2 cellular contexts compared by ENCODE assay signal in genomic region chr13:50425772-50426171, GRCh38.
TF ChIP-seq lines count a peak whose summit lies in the region.

No MANE protein-coding gene starts in this region.

TF ChIP-seq in IMR-90, 13 proteins besides CTCF, POLR2A, EP300 and RAD21:
- TF ChIP-seq NFE2L2 (IDR thresholded peaks at IDR 0.05; ENCODE audit: low read depth, low read length) = no peak
TF ChIP-seq in IMR-90: peak in this region for 0.

TF ChIP-seq in K562, 482 proteins besides CTCF, POLR2A, EP300 and RAD21:
- TF ChIP-seq CBFA2T3 (IDR thresholded peaks at IDR 0.05) (peak; percentile 30), ZNF354B (CRISPR knock-in tag; IDR thresholded peaks at IDR 0.05) (no peak)
